1 cellular context compared by ENCODE assay signal in genomic region chr17:49918591-49918990, GRCh38.
TF ChIP-seq lines count a peak whose summit lies in the region.

No MANE protein-coding gene starts in this region.

TF ChIP-seq in HEK293, 187 proteins besides CTCF, POLR2A, EP300 and RAD21 (continued from another document):
- TF ChIP-seq PRDM2 (tag by site-specific recombination; IDR thresholded peaks at IDR 0.05; ENCODE audit: borderline replicate concordance) (no peak), ZNF48 (tag by site-specific recombination; IDR thresholded peaks at IDR 0.05) (no peak)
